ENCODE assay signal across 26 cellular contexts in the genomic region with DNA sequence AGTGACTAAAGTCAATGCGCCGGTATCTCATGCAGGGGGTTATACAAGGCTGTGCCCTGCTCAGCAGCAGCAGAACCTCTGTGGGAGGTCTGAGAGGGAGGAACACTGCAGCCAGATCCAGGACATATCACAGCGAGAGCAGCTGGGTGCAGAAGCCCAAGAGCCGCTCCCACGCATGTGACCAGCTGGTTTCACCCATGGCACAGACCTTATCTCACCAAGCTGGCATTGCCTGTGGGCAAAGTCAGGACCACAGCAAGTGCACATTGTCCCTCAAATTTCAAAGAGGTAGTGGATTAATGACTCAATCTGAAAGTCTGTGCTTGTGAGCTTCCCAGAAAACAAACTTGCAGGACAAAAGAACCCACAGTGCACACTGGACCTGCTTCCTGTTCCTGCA. TPM values are rescaled to one million over a fixed set of nuclear protein-coding genes. Genes with fewer than 3 reads are reported as not detected.
A peak's percentile ranks its signal among the peaks of the same experiment; 100 is the strongest.
DNase-seq lines count a peak whose midpoint lies in the region; ATAC-seq and TF ChIP-seq lines count a peak whose summit lies in the region.
"Had no signal": no experiment of that assay in that cellular context is flagged by ENCODE, and none has a peak within 500 bp of the region (broad histone marks: within the 10 kb centered on the region; RNA-seq: fewer than 3 reads in every experiment).

No MANE protein-coding gene starts in this region.

- POLR2A ChIA-PET in HEK293 (lab: Yijun Ruan, JAX), result no interaction called here
- POLR2A ChIA-PET in activated CD4-positive, alpha-beta memory T cell treated with anti-CD3 and anti-CD28 coated beads for 36 hours (lab: Charles Lee), result no interaction called here

- peak; percentile 20 for ATAC-seq in esophagus mucosa
- peak; percentile 56 to 69 for ATAC-seq in gastrocnemius medialis
- no peak for ATAC-seq in HG02973 (IDR thresholded peaks at IDR 0.05; ENCODE audit: unreplicated experiment)
- ATAC-seq: left colon; stimulated activated naive B cell treated with anti-CD40 and anti-IgM and Interleukin-4, amounts not matched to agents 10 μg/mL and 1 μg/mL and 100 μg/mL, for 72 hours had no signal

- no peaks in the 10 kb centered on the region for H3K27me3 Mint-ChIP-seq in activated CD4-positive, alpha-beta memory T cell treated with anti-CD3 and anti-CD28 coated beads for 36 hours
- H3K27me3 Mint-ChIP-seq: activated naive CD8-positive, alpha-beta T cell treated with anti-CD3 and anti-CD28 coated beads for 36 hours had no signal

- peaks cover 16% of the 10 kb centered on the region for H3K9me3 Mint-ChIP-seq in activated CD4-positive, alpha-beta memory T cell treated with anti-CD3 and anti-CD28 coated beads for 36 hours
- H3K9me3 Mint-ChIP-seq: activated CD4-positive, alpha-beta memory T cell treated with anti-CD3 and anti-CD28 coated beads, Interleukin-2, amount 10 ng/mL, durations not matched to agents 7 days and 5 days; central memory CD8-positive, alpha-beta T cell had no signal

- intact Hi-C loops in gastrocnemius medialis (cut with DNase I; ENCODE audit: low total_unique reads), result no loop called here
- intact Hi-C loops in activated CD4-positive, alpha-beta memory T cell treated with anti-CD3 and anti-CD28 coated beads for 36 hours (cut with micrococcal nuclease), result no loop called here

- no peak overlapping the region for H3K4me3 Mint-ChIP-seq in activated CD4-positive, alpha-beta memory T cell treated with anti-CD3 and anti-CD28 coated beads for 36 hours
- H3K4me3 Mint-ChIP-seq: activated CD4-positive, alpha-beta memory T cell treated with anti-CD3 and anti-CD28 coated beads, Interleukin-2, amount 10 ng/mL, durations not matched to agents 7 days and 5 days; activated naive CD8-positive, alpha-beta T cell treated with anti-CD3 and anti-CD28 coated beads for 36 hours; central memory CD8-positive, alpha-beta T cell; mesothelial cell of epicardium; nephron; stimulated activated naive B cell treated with anti-CD40 and anti-IgM and Interleukin-4, amounts not matched to agents 10 μg/mL and 1 μg/mL and 100 μg/mL, for 72 hours had no signal

- H3K27me3 ChIP-seq in gastrocnemius medialis, result no peaks in the 10 kb centered on the region
- H3K27me3 ChIP-seq: ascending aorta, heart left ventricle, thyroid gland had no signal

- no peaks in the 10 kb centered on the region for H3K4me1 Mint-ChIP-seq in activated CD4-positive, alpha-beta memory T cell treated with anti-CD3 and anti-CD28 coated beads for 36 hours (ENCODE audit: low read depth)
- H3K4me1 Mint-ChIP-seq: activated CD4-positive, alpha-beta memory T cell treated with anti-CD3 and anti-CD28 coated beads, Interleukin-2, amount 10 ng/mL, durations not matched to agents 7 days and 5 days; activated naive CD8-positive, alpha-beta T cell treated with anti-CD3 and anti-CD28 coated beads for 36 hours; central memory CD8-positive, alpha-beta T cell; mesothelial cell of epicardium; nephron; stimulated activated naive B cell treated with anti-CD40 and anti-IgM and Interleukin-4, amounts not matched to agents 10 μg/mL and 1 μg/mL and 100 μg/mL, for 72 hours had no signal

- no peaks in the 10 kb centered on the region for H3K4me1 ChIP-seq in HEK293 (ENCODE audit: control insufficient read depth, insufficient read depth, low read length)
- H3K4me1 ChIP-seq in gastrocnemius medialis, result no peaks in the 10 kb centered on the region
- H3K4me1 ChIP-seq: ascending aorta, heart left ventricle had no signal

- in situ Hi-C loops in gastrocnemius medialis (cut with MboI; ENCODE audit: low sequenced_read_pairs in 4 of 4), result no loop called here

- TF ChIP-seq CTCF in HEK293 (tag by site-specific recombination; IDR thresholded peaks at IDR 0.05) (no peak), gastrocnemius medialis (IDR thresholded peaks at IDR 0.05 in 4 of 5, conservative IDR thresholded peaks at IDR 0.05 in 1 of 5) (no peak), foreskin fibroblast (IDR thresholded peaks at IDR 0.05; ENCODE audit: low read depth, low read length) (no peak)

- H3K27ac Mint-ChIP-seq in activated CD4-positive, alpha-beta memory T cell treated with anti-CD3 and anti-CD28 coated beads for 36 hours, result no peak overlapping the region
- H3K27ac Mint-ChIP-seq: activated CD4-positive, alpha-beta memory T cell treated with anti-CD3 and anti-CD28 coated beads, Interleukin-2, amount 10 ng/mL, durations not matched to agents 7 days and 5 days; activated naive CD8-positive, alpha-beta T cell treated with anti-CD3 and anti-CD28 coated beads for 36 hours; mesothelial cell of epicardium; nephron; stimulated activated naive B cell treated with anti-CD40 and anti-IgM and Interleukin-4, amounts not matched to agents 10 μg/mL and 1 μg/mL and 100 μg/mL, for 72 hours had no signal

- H3K27ac ChIP-seq in HEK293 (ENCODE audit: extremely low read depth, low read depth, low read length) (no peak overlapping the region), gastrocnemius medialis (no peak overlapping the region)
- H3K27ac ChIP-seq: ascending aorta, heart left ventricle, RWPE1, SK-N-MC, thyroid gland had no signal

- H3K4me3 ChIP-seq in HEK293 (ENCODE audit: low read depth, low read length) (no peak overlapping the region), gastrocnemius medialis (no peak overlapping the region), foreskin fibroblast (ENCODE audit: low read depth in 1 of 2, low read length in 2 of 2) (no peak overlapping the region)
- H3K4me3 ChIP-seq: ascending aorta, heart left ventricle, SK-N-MC, thyroid gland had no signal

- CTCF ChIA-PET in HEK293 (lab: Yijun Ruan, JAX), result interaction anchor here (2.2 kb wide), 1 partner anchor 82 kb away, joined by 7 read pairs; no protein-coding TSS in a partner anchor
- CTCF ChIA-PET in activated CD4-positive, alpha-beta memory T cell treated with anti-CD3 and anti-CD28 coated beads for 36 hours (lab: Charles Lee), result interaction anchor here (0.5 kb wide), 1 partner anchor 25 kb away, joined by 3 read pairs; no protein-coding TSS in a partner anchor

- H3K36me3 ChIP-seq in HEK293 (ENCODE audit: control insufficient read depth in 2 of 2, insufficient read depth in 1 of 2, low read length in 2 of 2) (no peaks in the 10 kb centered on the region), gastrocnemius medialis (no peaks in the 10 kb centered on the region)
- H3K36me3 ChIP-seq: ascending aorta, heart left ventricle, thyroid gland had no signal

- DNase-seq in RPMI7951 (ENCODE audit: low read depth), result peak; percentile 57
- peak; percentile 20 to 30 for DNase-seq in gastrocnemius medialis
- no peak for DNase-seq in AG20443 (ENCODE audit: low spot score)
- DNase-seq in activated CD4-positive, alpha-beta memory T cell treated with anti-CD3 and anti-CD28 coated beads for 36 hours, result no peak
- no peak for DNase-seq in foreskin fibroblast
- DNase-seq: activated CD4-positive, alpha-beta memory T cell treated with anti-CD3 and anti-CD28 coated beads, Interleukin-2, amount 10 ng/mL, durations not matched to agents 7 days and 5 days; activated CD4-positive, CD25-positive, alpha-beta regulatory T cell; activated naive CD8-positive, alpha-beta T cell treated with anti-CD3 and anti-CD28 coated beads for 36 hours; C1 segment of cervical spinal cord; heart left ventricle; KG1; left colon; NCI-H1694 treated with DMSO at 0.1 percent for 48 hours; NCI-H526 treated with DMSO at 0.1 percent for 48 hours; stimulated activated CD4-positive, alpha-beta T cell treated with anti-CD3 and anti-CD28 coated beads, Interleukin-4, amount 100 ng/mL, for 1 hour; stimulated activated naive B cell treated with anti-CD40 and anti-IgM and Interleukin-4, amounts not matched to agents 10 μg/mL and 1 μg/mL and 100 μg/mL, for 72 hours; thyroid gland had no signal

- no peaks in the 10 kb centered on the region for H3K9me3 ChIP-seq in HEK293 (ENCODE audit: control insufficient read depth, insufficient read depth, low read depth, low read length)
- H3K9me3 ChIP-seq in gastrocnemius medialis, result no peaks in the 10 kb centered on the region
- H3K9me3 ChIP-seq: thyroid gland had no signal

- H3K36me3 Mint-ChIP-seq in activated CD4-positive, alpha-beta memory T cell treated with anti-CD3 and anti-CD28 coated beads for 36 hours, result peaks cover 3% of the 10 kb centered on the region

- TF ChIP-seq POLR2A in gastrocnemius medialis (IDR thresholded peaks at IDR 0.05), result no peak

TF ChIP-seq in HEK293, 187 proteins besides CTCF, POLR2A, EP300 and RAD21:
- TF ChIP-seq GLIS1 (tag by site-specific recombination; IDR thresholded peaks at IDR 0.05) (peak; percentile 32; the same call in 1 of the 2 replicates), PRDM4 (tag by site-specific recombination; IDR thresholded peaks at IDR 0.05) (no peak)
TF ChIP-seq in HEK293: peak in this region for 1.

RNA-seq across cellular contexts. Expression of gene AKR1C1, which starts 31.6 kb away (rescaled TPM):
- 14.2 and 20.2 TPM in 2 replicates for total RNA-seq in RPMI7951 (2014; rRNA removed; shearing (Covaris generic))
- total RNA-seq in esophagus mucosa, result 54.2 TPM
- total RNA-seq in gastrocnemius medialis, result 100 to 1,000 TPM; 203 to 254 (median 208) TPM
- under 1 TPM; 0.12 to 0.22 TPM for total RNA-seq in activated CD4-positive, alpha-beta memory T cell treated with anti-CD3 and anti-CD28 coated beads for 36 hours

Comparison
In these comparisons a context has a peak if more than half of its experiments do, and no peak if none do; other contexts are left out.
1. DNase-seq: peak in RPMI7951 (single experiment) and gastrocnemius medialis (2 of 2); none in AG20443 (single experiment), activated CD4-positive, alpha-beta memory T cell treated with anti-CD3 and anti-CD28 coated beads for 36 hours (single experiment) and foreskin fibroblast (0 of 2).
2. RNA of gene AKR1C1, which starts 31.6 kb away (total RNA-seq): 203 to 254 TPM in gastrocnemius medialis, 54.2 TPM in esophagus mucosa (single experiment) and 14.2 to 20.2 TPM in RPMI7951; 0.12 to 0.22 TPM in activated CD4-positive, alpha-beta memory T cell treated with anti-CD3 and anti-CD28 coated beads for 36 hours; every median in the first group is over 10 times any median in the second.